ENCODE assay signal across 2 cellular contexts in genomic region chr21:32383812-32384211, GRCh38.
TF ChIP-seq lines count a peak whose summit lies in the region.

No MANE protein-coding gene starts in this region.

TF ChIP-seq in A549, 52 proteins besides CTCF, POLR2A, EP300 and RAD21:
- TF ChIP-seq SMC3 (IDR thresholded peaks at IDR 0.05) = 0 out of 3 replicates have a peak, but pooled peaks have one; percentile 9
- TF ChIP-seq MAX (IDR thresholded peaks at IDR 0.05) = no peak

TF ChIP-seq in HepG2, 621 proteins besides CTCF, POLR2A, EP300 and RAD21:
- TF ChIP-seq ZNF576 (CRISPR knock-in tag; IDR thresholded peaks at IDR 0.05) (no peak), HDAC2 (CRISPR knock-in tag; IDR thresholded peaks at IDR 0.05) (no peak), ATF5 (CRISPR knock-in tag; IDR thresholded peaks at IDR 0.05; ENCODE audit: low read depth) (no peak), STAG1 (CRISPR knock-in tag; IDR thresholded peaks at IDR 0.05) (peak; percentile 67), GMEB2 (CRISPR knock-in tag; IDR thresholded peaks at IDR 0.05; ENCODE audit: low read depth) (no peak), SMC3 (IDR thresholded peaks at IDR 0.05; ENCODE audit: low read length) (peak; percentile 15; the same call in 1 of the 2 replicates), MYC (CRISPR knock-in tag; IDR thresholded peaks at IDR 0.05; ENCODE audit: borderline replicate concordance) (no peak), CENPT (CRISPR knock-in tag; IDR thresholded peaks at IDR 0.05; ENCODE audit: low read depth) (no peak), ZNF34 (CRISPR knock-in tag; IDR thresholded peaks at IDR 0.05; ENCODE audit: borderline replicate concordance) (no peak), HES4 (CRISPR knock-in tag; IDR thresholded peaks at IDR 0.05; ENCODE audit: borderline replicate concordance) (no peak), TRIM22 (IDR thresholded peaks at IDR 0.05) (no peak), PLRG1 (conservative IDR thresholded peaks at IDR 0.05) (no peak)
